In the genomic region with DNA sequence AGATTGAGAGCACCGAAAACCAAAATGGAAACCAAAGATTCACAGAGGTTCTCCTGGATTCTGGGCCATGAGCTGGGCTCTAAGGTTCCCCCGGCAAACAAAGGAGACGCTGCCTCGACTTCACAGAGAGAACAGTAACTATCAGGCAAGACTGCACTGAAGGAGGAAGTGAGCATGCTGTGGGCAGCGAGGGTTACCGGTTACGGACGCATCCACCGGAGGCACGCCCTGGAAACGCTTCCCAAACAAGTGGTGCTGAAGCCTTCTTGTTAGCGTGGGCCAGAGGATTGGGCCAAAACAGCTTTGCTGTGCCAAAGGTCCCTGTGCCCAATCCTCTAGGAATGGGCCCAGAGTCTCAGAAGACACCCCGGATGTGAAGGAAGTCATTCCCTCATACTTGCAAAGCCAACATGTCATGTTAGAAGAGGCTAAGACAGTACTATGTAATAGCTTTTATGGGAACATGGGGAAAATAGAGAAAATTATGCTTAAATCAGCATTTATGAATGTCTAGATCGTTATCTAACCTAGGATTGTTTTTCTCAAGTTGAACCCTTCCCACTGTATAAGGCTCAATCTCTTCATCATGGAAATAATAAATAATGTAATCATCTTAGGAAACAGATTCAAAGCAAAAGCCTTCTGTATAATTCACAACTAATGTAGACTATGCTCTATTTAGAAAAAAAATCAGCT, we compare ENCODE assay signal across 3 cellular contexts.
TF ChIP-seq lines count a peak whose summit lies in the region.

No MANE protein-coding gene starts in this region.

TF ChIP-seq in A549, 52 proteins besides CTCF, POLR2A, EP300 and RAD21:
- no peak for TF ChIP-seq CBX8 (IDR thresholded peaks at IDR 0.05)
- peak; percentile 91 for TF ChIP-seq MAFK (IDR thresholded peaks at IDR 0.05; ENCODE audit: partially characterized antibody)
- TF ChIP-seq E2F6 (IDR thresholded peaks at IDR 0.05; ENCODE audit: borderline replicate concordance, low read depth), result no peak
- no peak for TF ChIP-seq MAZ (IDR thresholded peaks at IDR 0.05; ENCODE audit: borderline replicate concordance, low read depth, low read length)
- TF ChIP-seq, protein P1, sequence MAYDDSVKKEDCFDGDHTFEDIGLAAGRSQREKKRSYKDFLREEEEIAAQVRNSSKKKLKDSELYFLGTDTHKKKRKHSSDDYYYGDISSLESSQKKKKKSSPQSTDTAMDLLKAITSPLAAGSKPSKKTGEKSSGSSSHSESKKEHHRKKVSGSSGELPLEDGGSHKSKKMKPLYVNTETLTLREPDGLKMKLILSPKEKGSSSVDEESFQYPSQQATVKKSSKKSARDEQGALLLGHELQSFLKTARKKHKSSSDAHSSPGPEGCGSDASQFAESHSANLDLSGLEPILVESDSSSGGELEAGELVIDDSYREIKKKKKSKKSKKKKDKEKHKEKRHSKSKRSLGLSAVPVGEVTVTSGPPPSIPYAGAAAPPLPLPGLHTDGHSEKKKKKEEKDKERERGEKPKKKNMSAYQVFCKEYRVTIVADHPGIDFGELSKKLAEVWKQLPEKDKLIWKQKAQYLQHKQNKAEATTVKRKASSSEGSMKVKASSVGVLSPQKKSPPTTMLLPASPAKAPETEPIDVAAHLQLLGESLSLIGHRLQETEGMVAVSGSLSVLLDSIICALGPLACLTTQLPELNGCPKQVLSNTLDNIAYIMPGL (CRISPR knock-in tag; IDR thresholded peaks at IDR 0.05; ENCODE audit: borderline replicate concordance), result no peak
- TF ChIP-seq KDM5A (IDR thresholded peaks at IDR 0.05), result no peak
- TF ChIP-seq RNF2 (IDR thresholded peaks at IDR 0.05; ENCODE audit: borderline replicate concordance, low read depth), result no peak
- TF ChIP-seq JUN (IDR thresholded peaks at IDR 0.05), result no peak
- TF ChIP-seq SREBF2 (IDR thresholded peaks at IDR 0.05), result no peak
TF ChIP-seq in A549: peak in this region for 1.

TF ChIP-seq in GM12891, 5 proteins besides CTCF, POLR2A, EP300 and RAD21:
- TF ChIP-seq SPI1 (IDR thresholded peaks at IDR 0.05; ENCODE audit: low read depth, low read length) (peak; percentile 50), TAF1 (IDR thresholded peaks at IDR 0.05; ENCODE audit: low read depth, low read length) (no peak), POLR2AphosphoS5 (IDR thresholded peaks at IDR 0.05; ENCODE audit: low read depth, low read length) (no peak)

TF ChIP-seq in K562, 482 proteins besides CTCF, POLR2A, EP300 and RAD21:
- peak; percentile 80 for TF ChIP-seq MAFF (IDR thresholded peaks at IDR 0.05; ENCODE audit: low read length)
- peak; percentile 82 for TF ChIP-seq MAFK (IDR thresholded peaks at IDR 0.05; ENCODE audit: low read length)
- no peak for TF ChIP-seq ZNF785 (CRISPR knock-in tag; IDR thresholded peaks at IDR 0.05)
- TF ChIP-seq MAFG (tag; conservative IDR thresholded peaks at IDR 0.05), result peak; percentile 63; the same call in 1 of the 2 replicates
- peak; percentile 82 for TF ChIP-seq C11orf30 (IDR thresholded peaks at IDR 0.05; ENCODE audit: low read depth)
- no peak for TF ChIP-seq KLF1 (tag; IDR thresholded peaks at IDR 0.05)
- peak; percentile 89 for TF ChIP-seq ZNF316 (IDR thresholded peaks at IDR 0.05)
